In genomic region chr1:157315544-157315943, GRCh38 we compare ENCODE assay signal across 18 cellular contexts.
"Had no signal": no experiment of that assay in that cellular context is flagged by ENCODE, and none has a peak within 500 bp of the region (broad histone marks: within the 10 kb centered on the region; RNA-seq: fewer than 3 reads in every experiment).

No MANE protein-coding gene starts in this region.

- H3K4me3 Mint-ChIP-seq: activated CD4-positive, alpha-beta T cell treated with anti-CD3 and anti-CD28 coated beads, Interleukin-2, amount 10 ng/mL, durations not matched to agents 24 days and 14 days; activated CD8-positive, alpha-beta T cell treated with anti-CD3 and anti-CD28 coated beads for 36 hours; activated naive CD8-positive, alpha-beta T cell treated with anti-CD3 and anti-CD28 coated beads for 36 hours; activated T-helper 17 cell treated with anti-CD3 and anti-CD28 coated beads, Interleukin-2, amount 50 U/mL, for 72 hours; dendritic cell treated with granulocyte-macrophage colony-stimulating factor and Interleukin-4, amounts not matched to agents 40 ng/mL and 50 ng/mL, for 4 days; immature natural killer cell; memory B cell; neural crest cell; stimulated activated naive CD8-positive, alpha-beta T cell treated with anti-CD3 and anti-CD28 coated beads, Interleukin-15, Interleukin-2, amounts not matched to agents 100 ng/mL and 50 ng/mL, for 24 hours had no signal

- DNase-seq: activated CD4-positive, alpha-beta T cell treated with anti-CD3 and anti-CD28 coated beads, Interleukin-2, amount 10 ng/mL, durations not matched to agents 24 days and 14 days; activated CD4-positive, CD25-positive, alpha-beta regulatory T cell; activated CD8-positive, alpha-beta T cell treated with anti-CD3 and anti-CD28 coated beads for 36 hours; activated naive CD4-positive, alpha-beta T cell; activated naive CD8-positive, alpha-beta T cell treated with anti-CD3 and anti-CD28 coated beads for 36 hours; activated T-cell treated with anti-CD3 and anti-CD28 coated beads, Interleukin-2, amount 50 U/mL, for 1 hour; amniotic stem cell; effector CD8-positive, alpha-beta T cell; immature natural killer cell; kidney glomerular epithelial cell; left ventricle myocardium inferior; stimulated activated CD4-positive, alpha-beta T cell treated with anti-CD3 and anti-CD28 coated beads, Interleukin-2, amount 100 ng/mL, for 48 hours; uterus had no signal

- ATAC-seq: activated CD8-positive, alpha-beta T cell treated with anti-CD3 and anti-CD28 coated beads for 36 hours; activated T-helper 17 cell treated with anti-CD3 and anti-CD28 coated beads, Interleukin-2, amount 50 U/mL, for 72 hours had no signal

- H3K4me1 Mint-ChIP-seq: activated CD4-positive, alpha-beta T cell treated with anti-CD3 and anti-CD28 coated beads, Interleukin-2, amount 10 ng/mL, durations not matched to agents 24 days and 14 days; activated naive CD8-positive, alpha-beta T cell treated with anti-CD3 and anti-CD28 coated beads for 36 hours; activated T-helper 17 cell treated with anti-CD3 and anti-CD28 coated beads, Interleukin-2, amount 50 U/mL, for 72 hours; memory B cell; neural crest cell had no signal

- H3K36me3 Mint-ChIP-seq: activated naive CD8-positive, alpha-beta T cell treated with anti-CD3 and anti-CD28 coated beads for 36 hours had no signal

- H3K27ac Mint-ChIP-seq: activated CD4-positive, alpha-beta T cell treated with anti-CD3 and anti-CD28 coated beads, Interleukin-2, amount 10 ng/mL, durations not matched to agents 24 days and 14 days; activated CD8-positive, alpha-beta T cell treated with anti-CD3 and anti-CD28 coated beads for 36 hours; activated naive CD8-positive, alpha-beta T cell treated with anti-CD3 and anti-CD28 coated beads for 36 hours; activated T-helper 17 cell treated with anti-CD3 and anti-CD28 coated beads, Interleukin-2, amount 50 U/mL, for 72 hours; dendritic cell treated with granulocyte-macrophage colony-stimulating factor and Interleukin-4, amounts not matched to agents 40 ng/mL and 50 ng/mL, for 4 days; immature natural killer cell; memory B cell; stimulated activated naive CD8-positive, alpha-beta T cell treated with anti-CD3 and anti-CD28 coated beads, Interleukin-15, Interleukin-2, amounts not matched to agents 100 ng/mL and 50 ng/mL, for 24 hours had no signal
